Comparison of ENCODE assay signal across 27 cellular contexts in the genomic region with DNA sequence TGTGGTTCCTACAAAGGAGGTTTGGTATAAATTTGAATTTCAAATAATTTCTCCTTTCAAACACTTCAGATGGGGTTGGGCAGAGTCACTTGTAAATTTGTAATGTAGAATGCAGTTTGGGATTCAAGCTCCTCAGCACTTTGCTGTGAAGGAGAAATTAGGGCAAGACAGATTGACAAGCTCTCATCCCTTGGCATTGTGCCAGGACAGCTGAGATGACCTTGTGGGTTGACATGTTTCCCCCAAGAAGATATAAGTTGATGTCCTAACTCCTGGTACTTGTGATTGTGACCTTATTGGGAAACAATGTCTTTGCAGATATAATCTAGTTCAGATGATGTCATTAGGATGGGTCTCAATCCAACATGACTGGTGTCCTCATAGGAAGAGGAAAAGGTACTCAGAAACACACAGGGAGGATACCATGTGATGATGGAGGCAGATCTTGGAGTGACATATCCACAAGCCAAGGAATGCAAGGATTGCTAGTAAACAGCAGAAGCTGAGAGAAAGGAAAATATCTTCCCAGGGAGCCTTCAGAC.
"Had no signal": no experiment of that assay in that cellular context is flagged by ENCODE, and none has a peak within 500 bp of the region (broad histone marks: within the 10 kb centered on the region; RNA-seq: fewer than 3 reads in every experiment).

No MANE protein-coding gene starts in this region.

- DNase-seq: Kasumi-1; MM.1S; NCI-H1048; NCI-H1105; NCI-H1436 treated with DMSO at 0.1 percent for 48 hours; NCI-H1694; NCI-H187 treated with DMSO at 0.1 percent for 48 hours; NCI-H2029 treated with DMSO at 0.1 percent for 48 hours; NCI-H2171; NCI-H226; NCI-H446; NCI-H510A; NCI-H524 treated with DMSO at 0.1 percent for 48 hours; NCI-H69; NCI-H774; NK-92 treated with Interleukin-12 subunit alpha and Interleukin-12 subunit beta, amount 100 ng/mL, for 24 hours; PC-3; SHP77 treated with DMSO at 0.1 percent for 48 hours; SJCRH30; T-helper 1 cell; T-helper 17 cell had no signal

- H3K36me3 ChIP-seq: SJCRH30 had no signal

- H3K27ac ChIP-seq: HL-60, KMS-11, SJCRH30 had no signal

- H3K4me3 ChIP-seq: SJCRH30 had no signal

- H3K4me2 ChIP-seq: KMS-11 had no signal

- H3K4me1 ChIP-seq: SJCRH30 had no signal

- H3K9ac ChIP-seq: KMS-11 had no signal

- H3K9me3 ChIP-seq: SJCRH30 had no signal

- ATAC-seq: Panc1, PC-3, Right ventricle myocardium inferior, SK-N-SH treated with all-trans-retinoic acid at 6 μM for 48 hours, T-helper 17 cell had no signal

- FAIRE-seq: HTR-8/SVneo had no signal

- H3K27me3 ChIP-seq: SJCRH30 had no signal
